Comparison of ENCODE assay signal across 8 cellular contexts in genomic region chr9:4739587-4740372, GRCh38. TPM values are rescaled to one million over a fixed set of nuclear protein-coding genes. Genes with fewer than 3 reads are reported as not detected.
DNase-seq lines count a peak whose midpoint lies in the region; ATAC-seq lines count a peak whose summit lies in the region.

No MANE protein-coding gene starts in this region.

- H3K27me3 Mint-ChIP-seq in stimulated activated naive B cell treated with anti-CD40 and anti-IgM and Interleukin-4, amounts not matched to agents 10 μg/mL and 1 μg/mL and 100 μg/mL, for 72 hours = no peaks in the 10 kb centered on the region

- H2AFZ ChIP-seq in ACC112 (ENCODE audit: low read length, unreplicated experiment) = peak overlapping the region; percentile 52

- H3K79me2 ChIP-seq in ACC112 (ENCODE audit: control insufficient read depth, insufficient read depth, low read length, unreplicated experiment) = peaks cover 36% of the 10 kb centered on the region

- peak overlapping the region; percentile 85 to 89 for H3K4me3 Mint-ChIP-seq in stimulated activated naive B cell treated with anti-CD40 and anti-IgM and Interleukin-4, amounts not matched to agents 10 μg/mL and 1 μg/mL and 100 μg/mL, for 72 hours

- peak overlapping the region; percentile 95 for H3K4me3 ChIP-seq in ACC112 (ENCODE audit: low read depth, low read length)
- peak overlapping the region; percentile 75 for H3K4me3 ChIP-seq in HAP-1
- H3K4me3 ChIP-seq in iPS-18c (ENCODE audit: insufficient read depth, low read depth, low read length) = peak overlapping the region; percentile 89

- H3K27ac Mint-ChIP-seq in activated naive CD4-positive, alpha-beta T cell treated with anti-CD3 and anti-CD28 coated beads, Interleukin-2, amount 50 U/mL, for 72 hours = peak overlapping the region; percentile 93 to 95
- peak overlapping the region; percentile 78 for H3K27ac Mint-ChIP-seq in stimulated activated naive B cell treated with anti-CD40 and anti-IgM and Interleukin-4, amounts not matched to agents 10 μg/mL and 1 μg/mL and 100 μg/mL, for 72 hours

- no peak for ATAC-seq in activated naive CD4-positive, alpha-beta T cell treated with anti-CD3 and anti-CD28 coated beads, Interleukin-2, amount 50 U/mL, for 72 hours
- ATAC-seq in stimulated activated naive B cell treated with anti-CD40 and anti-IgM and Interleukin-4, amounts not matched to agents 10 μg/mL and 1 μg/mL and 100 μg/mL, for 72 hours (replicated peaks) = no peak
- ATAC-seq in HG02571 (IDR thresholded peaks at IDR 0.05; ENCODE audit: unreplicated experiment) (no peak), GM19463 (IDR thresholded peaks at IDR 0.05; ENCODE audit: unreplicated experiment) (no peak), HG03025 (IDR thresholded peaks at IDR 0.05; ENCODE audit: low FRiP score, unreplicated experiment) (no peak)

- in situ Hi-C loops in HAP-1 (cut with MboI; ENCODE audit: low sequenced_read_pairs) = loop anchor here (10.0 kb wide), 1 partner anchor 245 kb away; the partner anchor contains the start of gene JAK2

- H3K36me3 ChIP-seq in ACC112 (ENCODE audit: insufficient read depth, low read length) (peaks cover 4% of the 10 kb centered on the region; the same call in 1 of the 2 replicates), HAP-1 (replicated peaks) (peaks cover 6% of the 10 kb centered on the region; the same call in 1 of the 2 replicates)

- H3K4me1 ChIP-seq in ACC112 (ENCODE audit: control insufficient read depth, insufficient read depth, low read length, unreplicated experiment) = peaks cover 11% of the 10 kb centered on the region
- peaks cover 21% of the 10 kb centered on the region for H3K4me1 ChIP-seq in HAP-1

- no peaks in the 10 kb centered on the region for H3K27me3 ChIP-seq in ACC112 (ENCODE audit: insufficient read depth, low read length)
- no peaks in the 10 kb centered on the region for H3K27me3 ChIP-seq in HAP-1 (ENCODE audit: low read depth)

- H3K4me1 Mint-ChIP-seq in stimulated activated naive B cell treated with anti-CD40 and anti-IgM and Interleukin-4, amounts not matched to agents 10 μg/mL and 1 μg/mL and 100 μg/mL, for 72 hours = peaks cover 8 to 25% of the 10 kb centered on the region in 2 donors

- peak overlapping the region; percentile 23; the same call in 1 of the 2 replicates for H3K27ac ChIP-seq in ACC112 (ENCODE audit: low read depth, low read length)

- no peaks in the 10 kb centered on the region for H3K9me3 ChIP-seq in HAP-1
- H3K9me3 ChIP-seq in iPS-18c (ENCODE audit: control insufficient read depth, insufficient read depth, low read length) = no peaks in the 10 kb centered on the region

- H3K9me3 Mint-ChIP-seq in activated naive CD4-positive, alpha-beta T cell treated with anti-CD3 and anti-CD28 coated beads, Interleukin-2, amount 50 U/mL, for 72 hours = no peaks in the 10 kb centered on the region
- no peaks in the 10 kb centered on the region for H3K9me3 Mint-ChIP-seq in stimulated activated naive B cell treated with anti-CD40 and anti-IgM and Interleukin-4, amounts not matched to agents 10 μg/mL and 1 μg/mL and 100 μg/mL, for 72 hours

- peaks cover 9 to 15% of the 10 kb centered on the region in 2 donors for H3K36me3 Mint-ChIP-seq in activated naive CD4-positive, alpha-beta T cell treated with anti-CD3 and anti-CD28 coated beads, Interleukin-2, amount 50 U/mL, for 72 hours
- H3K36me3 Mint-ChIP-seq in stimulated activated naive B cell treated with anti-CD40 and anti-IgM and Interleukin-4, amounts not matched to agents 10 μg/mL and 1 μg/mL and 100 μg/mL, for 72 hours = peaks cover 0 to under 1% of the 10 kb centered on the region in 2 donors

- peak in 1 of 2 experiments; percentile 48 for DNase-seq in HAP-1 (ENCODE audit: low spot score in 2 of 2)
- DNase-seq in activated naive CD4-positive, alpha-beta T cell treated with anti-CD3 and anti-CD28 coated beads, Interleukin-2, amount 50 U/mL, for 72 hours (ENCODE audit: low spot score in 2 of 2) = no peak
- DNase-seq in stimulated activated naive B cell treated with anti-CD40 and anti-IgM and Interleukin-4, amounts not matched to agents 10 μg/mL and 1 μg/mL and 100 μg/mL, for 72 hours = no peak

RNA-seq across cellular contexts. Expression of gene AK3, which starts 1.2 kb away (rescaled TPM):
- total RNA-seq in activated naive CD4-positive, alpha-beta T cell treated with anti-CD3 and anti-CD28 coated beads, Interleukin-2, amount 50 U/mL, for 72 hours = 10 to 100 TPM; 37.5 to 44.9 TPM

RNA-seq across cellular contexts. Expression of gene RCL1, which starts 53.0 kb away (rescaled TPM):
- total RNA-seq in activated naive CD4-positive, alpha-beta T cell treated with anti-CD3 and anti-CD28 coated beads, Interleukin-2, amount 50 U/mL, for 72 hours = 10 to 100 TPM; 18.2 to 32.0 TPM
